ENCODE assay signal across 8 cellular contexts in the genomic region with DNA sequence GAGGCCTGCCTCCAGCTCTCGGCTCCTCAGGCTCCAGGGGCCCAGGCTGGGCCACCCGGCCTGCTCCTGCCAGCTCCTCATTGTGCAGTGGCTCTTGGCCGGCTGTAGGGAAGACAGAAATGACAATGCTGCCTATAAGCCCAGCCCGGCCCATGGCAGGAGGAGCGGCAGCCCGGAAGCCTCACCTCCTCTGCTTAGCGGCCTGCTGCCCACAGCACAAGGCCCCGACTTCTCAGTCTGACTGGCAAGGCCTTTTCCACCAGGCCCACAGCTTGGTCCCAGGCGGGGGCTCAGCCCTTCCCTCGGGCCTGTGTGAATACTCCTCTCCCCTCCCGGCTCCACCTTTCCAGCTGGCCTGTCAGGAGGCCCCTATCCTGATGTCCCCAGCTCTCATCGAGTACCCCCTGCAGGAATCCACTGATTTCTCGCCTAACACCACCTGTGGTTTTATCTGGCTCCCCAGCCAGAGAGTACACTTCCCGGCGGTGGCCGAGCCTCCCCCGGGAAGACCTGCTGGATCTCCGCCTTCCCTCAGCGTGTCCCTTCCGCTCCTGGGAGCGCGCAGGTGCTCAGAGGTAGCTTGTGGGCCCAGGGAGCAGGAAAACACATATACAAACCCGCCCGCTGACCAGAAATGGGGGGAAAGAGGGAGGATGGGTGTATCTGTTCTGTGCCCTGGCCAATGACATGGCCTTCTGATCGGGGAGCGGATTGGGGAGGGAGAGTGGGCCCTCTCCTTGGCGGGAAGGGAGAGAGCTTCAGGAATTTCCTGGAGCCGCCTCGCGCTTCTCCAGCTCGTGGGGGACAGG. TPM values are rescaled to one million over a fixed set of nuclear protein-coding genes. Genes with fewer than 3 reads are reported as not detected.
DNase-seq lines count a peak whose midpoint lies in the region; TF ChIP-seq lines count a peak whose summit lies in the region.

No MANE protein-coding gene starts in this region.

- H3K79me2 ChIP-seq in osteoblast (ENCODE audit: insufficient read depth, low read length) = peaks cover 27% of the 10 kb centered on the region

- POLR2A ChIA-PET in HEK293 (lab: Yijun Ruan, JAX) = interaction anchor here (0.6 to 1.8 kb wide), 8 partner anchors 12 to 44 kb away, joined by 3 to 11 read pairs (median 4); a partner anchor contains a TSS

- H3K27ac Mint-ChIP-seq in activated T-cell treated with anti-CD3 and anti-CD28 coated beads, Interleukin-2, amount 50 U/mL, for 24 hours = peak overlapping the region; percentile 98

- H3K4me3 ChIP-seq in HEK293 (ENCODE audit: low read depth, low read length) (peak overlapping the region; percentile 89), foreskin fibroblast (ENCODE audit: low read depth in 1 of 2, low read length in 2 of 2) (peak overlapping the region; percentile 56 to 90), osteoblast (ENCODE audit: insufficient read depth, low read length) (peak overlapping the region; percentile 80)

- no peaks in the 10 kb centered on the region for H3K27me3 ChIP-seq in osteoblast (ENCODE audit: insufficient read depth, low read length)

- peak overlapping the region; percentile 96 for H3K27ac ChIP-seq in HEK293 (ENCODE audit: extremely low read depth, low read depth, low read length)
- peak overlapping the region; percentile 80 for H3K27ac ChIP-seq in osteoblast (ENCODE audit: low read depth, low read length)

- H3K27me3 Mint-ChIP-seq in activated T-cell treated with anti-CD3 and anti-CD28 coated beads, Interleukin-2, amount 50 U/mL, for 24 hours = no peaks in the 10 kb centered on the region

- H3K9me3 ChIP-seq in HEK293 (ENCODE audit: control insufficient read depth, insufficient read depth, low read depth, low read length) (no peaks in the 10 kb centered on the region), osteoblast (ENCODE audit: low read depth, low read length) (no peaks in the 10 kb centered on the region)

- TF ChIP-seq CTCF in HEK293 (tag by site-specific recombination; IDR thresholded peaks at IDR 0.05) (no peak), foreskin fibroblast (IDR thresholded peaks at IDR 0.05; ENCODE audit: low read depth, low read length) (no peak), osteoblast (IDR thresholded peaks at IDR 0.05; ENCODE audit: extremely low read depth, low read depth, low read length) (no peak)

- peaks cover 29 to 39% of the 10 kb centered on the region in 2 experiments; a peak in 2 of 3 replicates for H3K36me3 ChIP-seq in HEK293 (ENCODE audit: control insufficient read depth in 2 of 2, insufficient read depth in 1 of 2, low read length in 2 of 2)
- peaks cover 28% of the 10 kb centered on the region for H3K36me3 ChIP-seq in osteoblast (ENCODE audit: insufficient read depth, low read length)

- H3K4me1 Mint-ChIP-seq in activated T-cell treated with anti-CD3 and anti-CD28 coated beads, Interleukin-2, amount 50 U/mL, for 24 hours (ENCODE audit: low read depth) = peaks cover 14% of the 10 kb centered on the region

- CTCF ChIA-PET in HEK293 (lab: Yijun Ruan, JAX) = interaction anchor here (0.5 to 1.0 kb wide), 6 partner anchors 15 to 333 kb away, joined by 3 to 5 read pairs (median 4); no protein-coding TSS in a partner anchor

- peak overlapping the region; percentile 91 for H2AFZ ChIP-seq in osteoblast (ENCODE audit: low read length)

- no peaks in the 10 kb centered on the region for H3K9me3 Mint-ChIP-seq in activated T-cell treated with anti-CD3 and anti-CD28 coated beads, Interleukin-2, amount 50 U/mL, for 24 hours

- H3K4me1 ChIP-seq in HEK293 (ENCODE audit: control insufficient read depth, insufficient read depth, low read length) (peaks cover 9% of the 10 kb centered on the region), osteoblast (ENCODE audit: insufficient read depth, low read length) (peaks cover 7% of the 10 kb centered on the region)

- peak overlapping the region; percentile 97 for H3K4me2 ChIP-seq in osteoblast (ENCODE audit: insufficient read depth, low read length)

- no peaks in the 10 kb centered on the region for H4K20me1 ChIP-seq in osteoblast (ENCODE audit: insufficient read depth, low read length)

- H3K36me3 Mint-ChIP-seq in activated T-cell treated with anti-CD3 and anti-CD28 coated beads, Interleukin-2, amount 50 U/mL, for 24 hours (ENCODE audit: low read depth) = peaks cover 55% of the 10 kb centered on the region

- H3K4me3 Mint-ChIP-seq in activated T-cell treated with anti-CD3 and anti-CD28 coated beads, Interleukin-2, amount 50 U/mL, for 24 hours = peak overlapping the region; percentile 97

- peak; percentile 61 for DNase-seq in GM03348 (ENCODE audit: low spot score)
- peak; percentile 69 for DNase-seq in NCI-H146 treated with DMSO at 0.1 percent for 48 hours (lab: John Stamatoyannopoulos, UW; ENCODE audit: unreplicated experiment)
- peak; percentile 65 for DNase-seq in activated T-cell treated with anti-CD3 and anti-CD28 coated beads, Interleukin-2, amount 50 U/mL, for 24 hours
- DNase-seq in foreskin fibroblast = peak in 1 of 2 donors; percentile 43
- peak; percentile 88 for DNase-seq in osteoblast (ENCODE audit: insufficient read length, low spot score, missing footprints)
- no peak for DNase-seq in NCI-H526 treated with DMSO at 0.1 percent for 48 hours (lab: John Stamatoyannopoulos, UW)
- DNase-seq in kidney glomerular epithelial cell (lab: John Stamatoyannopoulos, UW) = no peak

TF ChIP-seq in HEK293, 187 proteins besides CTCF, POLR2A, EP300 and RAD21 (continues in another document):
- peak; percentile 74 for TF ChIP-seq ZNF341 (tag by site-specific recombination; IDR thresholded peaks at IDR 0.05; ENCODE audit: low read depth)
- TF ChIP-seq, protein P1, sequence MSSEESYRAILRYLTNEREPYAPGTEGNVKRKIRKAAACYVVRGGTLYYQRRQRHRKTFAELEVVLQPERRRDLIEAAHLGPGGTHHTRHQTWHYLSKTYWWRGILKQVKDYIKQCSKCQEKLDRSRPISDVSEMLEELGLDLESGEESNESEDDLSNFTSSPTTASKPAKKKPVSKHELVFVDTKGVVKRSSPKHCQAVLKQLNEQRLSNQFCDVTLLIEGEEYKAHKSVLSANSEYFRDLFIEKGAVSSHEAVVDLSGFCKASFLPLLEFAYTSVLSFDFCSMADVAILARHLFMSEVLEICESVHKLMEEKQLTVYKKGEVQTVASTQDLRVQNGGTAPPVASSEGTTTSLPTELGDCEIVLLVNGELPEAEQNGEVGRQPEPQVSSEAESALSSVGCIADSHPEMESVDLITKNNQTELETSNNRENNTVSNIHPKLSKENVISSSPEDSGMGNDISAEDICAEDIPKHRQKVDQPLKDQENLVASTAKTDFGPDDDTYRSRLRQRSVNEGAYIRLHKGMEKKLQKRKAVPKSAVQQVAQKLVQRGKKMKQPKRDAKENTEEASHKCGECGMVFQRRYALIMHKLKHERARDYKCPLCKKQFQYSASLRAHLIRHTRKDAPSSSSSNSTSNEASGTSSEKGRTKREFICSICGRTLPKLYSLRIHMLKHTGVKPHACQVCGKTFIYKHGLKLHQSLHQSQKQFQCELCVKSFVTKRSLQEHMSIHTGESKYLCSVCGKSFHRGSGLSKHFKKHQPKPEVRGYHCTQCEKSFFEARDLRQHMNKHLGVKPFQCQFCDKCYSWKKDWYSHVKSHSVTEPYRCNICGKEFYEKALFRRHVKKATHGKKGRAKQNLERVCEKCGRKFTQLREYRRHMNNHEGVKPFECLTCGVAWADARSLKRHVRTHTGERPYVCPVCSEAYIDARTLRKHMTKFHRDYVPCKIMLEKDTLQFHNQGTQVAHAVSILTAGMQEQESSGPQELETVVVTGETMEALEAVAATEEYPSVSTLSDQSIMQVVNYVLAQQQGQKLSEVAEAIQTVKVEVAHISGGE (tag by site-specific recombination; conservative IDR thresholded peaks at IDR 0.05; ENCODE audit: low read depth) = 0 out of 2 replicates have a peak, but pooled peaks have one; percentile 13
- no peak for TF ChIP-seq ZNF274 (IDR thresholded peaks at IDR 0.05; ENCODE audit: low read length)
- no peak for TF ChIP-seq ZNF274 (tag by site-specific recombination; IDR thresholded peaks at IDR 0.05; ENCODE audit: borderline replicate concordance)
- peak; percentile 55 for TF ChIP-seq SP2 (tag by site-specific recombination; IDR thresholded peaks at IDR 0.05)
- TF ChIP-seq, protein P2, sequence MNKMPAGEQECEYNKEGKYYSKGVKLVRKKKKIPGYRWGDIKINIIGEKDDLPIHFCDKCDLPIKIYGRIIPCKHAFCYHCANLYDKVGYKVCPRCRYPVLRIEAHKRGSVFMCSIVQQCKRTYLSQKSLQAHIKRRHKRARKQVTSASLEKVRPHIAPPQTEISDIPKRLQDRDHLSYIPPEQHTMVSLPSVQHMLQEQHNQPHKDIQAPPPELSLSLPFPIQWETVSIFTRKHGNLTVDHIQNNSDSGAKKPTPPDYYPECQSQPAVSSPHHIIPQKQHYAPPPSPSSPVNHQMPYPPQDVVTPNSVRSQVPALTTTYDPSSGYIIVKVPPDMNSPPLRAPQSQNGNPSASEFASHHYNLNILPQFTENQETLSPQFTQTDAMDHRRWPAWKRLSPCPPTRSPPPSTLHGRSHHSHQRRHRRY (tag by site-specific recombination; IDR thresholded peaks at IDR 0.05) = 0 out of 2 replicates have a peak, but pooled peaks have one; percentile 21
- TF ChIP-seq ZNF335 (tag by site-specific recombination; conservative IDR thresholded peaks at IDR 0.05) = peak; percentile 96
- TF ChIP-seq ZFHX2 (tag by site-specific recombination; conservative IDR thresholded peaks at IDR 0.05) = peak; percentile 46
- TF ChIP-seq MYNN (tag by site-specific recombination; IDR thresholded peaks at IDR 0.05; ENCODE audit: borderline replicate concordance) = no peak
- TF ChIP-seq ZFP3 (tag by site-specific recombination; IDR thresholded peaks at IDR 0.05; ENCODE audit: low read depth) = 0 out of 2 replicates have a peak, but pooled peaks have one; percentile 6
- peak; percentile 99 for TF ChIP-seq ZIC2 (tag by site-specific recombination; IDR thresholded peaks at IDR 0.05)
- TF ChIP-seq GLIS1 (tag by site-specific recombination; IDR thresholded peaks at IDR 0.05) = peak; percentile 90

RNA-seq across cellular contexts. Expression of a gene that starts 1.0 kb away (rescaled TPM):
- 25.9 and 26.8 TPM in 2 replicates for total RNA-seq in osteoblast

RNA-seq across cellular contexts. Expression of a gene that starts 5.8 kb away (rescaled TPM):
- 29.8 and 34.0 TPM in 2 replicates for total RNA-seq in osteoblast

RNA-seq across cellular contexts. Expression of a gene that starts 30.2 kb away (rescaled TPM):
- total RNA-seq in osteoblast = 2.4 and 3.6 TPM in 2 replicates

RNA-seq across cellular contexts. Expression of a gene that starts 35.5 kb away (rescaled TPM):
- under 0.01 TPM in 2 replicates for total RNA-seq in osteoblast

RNA-seq across cellular contexts. Expression of a gene that starts 43.9 kb away (rescaled TPM):
- total RNA-seq in osteoblast = 8.3 and 9.4 TPM in 2 replicates

Comparison
In these comparisons a context has a peak if more than half of its experiments do, and no peak if none do; other contexts are left out.
1. DNase-seq: peak in GM03348 (single experiment), NCI-H146 treated with DMSO at 0.1 percent for 48 hours (single experiment), activated T-cell treated with anti-CD3 and anti-CD28 coated beads, Interleukin-2, amount 50 U/mL, for 24 hours (single experiment) and osteoblast (single experiment); none in NCI-H526 treated with DMSO at 0.1 percent for 48 hours (single experiment) and kidney glomerular epithelial cell (single experiment).
2. Peak in every context shown above with its lines, with median percentiles within 50 percentile points of each other: H3K4me3 ChIP-seq.